11 cellular contexts compared by ENCODE assay signal in genomic region chr4:139223682-139224317, GRCh38.
A peak's percentile ranks its signal among the peaks of the same experiment; 100 is the strongest.
DNase-seq lines count a peak whose midpoint lies in the region; ATAC-seq and TF ChIP-seq lines count a peak whose summit lies in the region.
"Had no signal": no experiment of that assay in that cellular context is flagged by ENCODE, and none has a peak within 500 bp of the region (broad histone marks: within the 10 kb centered on the region; RNA-seq: fewer than 3 reads in every experiment).

No MANE protein-coding gene starts in this region.

- ATAC-seq in HG03432 (IDR thresholded peaks at IDR 0.05; ENCODE audit: unreplicated experiment) (peak; percentile 76), GM21367 (IDR thresholded peaks at IDR 0.05; ENCODE audit: unreplicated experiment) (no peak), GM19324 (IDR thresholded peaks at IDR 0.05; ENCODE audit: low FRiP score, unreplicated experiment) (no peak)
- ATAC-seq in activated naive CD8-positive, alpha-beta T cell treated with anti-CD3 and anti-CD28 coated beads, Interleukin-2, amount 50 U/mL, for 24 hours: peak; percentile 82
- ATAC-seq: gastrocnemius medialis had no signal

- H3K27ac Mint-ChIP-seq in activated naive CD8-positive, alpha-beta T cell treated with anti-CD3 and anti-CD28 coated beads, Interleukin-2, amount 50 U/mL, for 24 hours: no peak overlapping the region
- H3K27ac Mint-ChIP-seq: nephron progenitor cell had no signal

- H3K4me1 Mint-ChIP-seq in activated naive CD8-positive, alpha-beta T cell treated with anti-CD3 and anti-CD28 coated beads, Interleukin-2, amount 50 U/mL, for 24 hours: peaks cover 12% of the 10 kb centered on the region
- H3K4me1 Mint-ChIP-seq: nephron progenitor cell had no signal

- DNase-seq in GM12865 (ENCODE audit: low read depth) (peak; percentile 56), iris pigment epithelial cell (ENCODE audit: low read depth) (peak; percentile 79), NCI-H748 (lab: John Stamatoyannopoulos, UW; ENCODE audit: unreplicated experiment) (no peak), SHP77 treated with DMSO at 0.1 percent for 48 hours (lab: John Stamatoyannopoulos, UW) (no peak)
- DNase-seq in activated naive CD8-positive, alpha-beta T cell treated with anti-CD3 and anti-CD28 coated beads, Interleukin-2, amount 50 U/mL, for 24 hours: no peak
- DNase-seq: nephron progenitor cell; stimulated activated naive CD4-positive, alpha-beta T cell treated with Interleukin-2 at 50 U/mL for 16 hours had no signal

- no peak for TF ChIP-seq CTCF in GM12865 (IDR thresholded peaks at IDR 0.05; ENCODE audit: insufficient read depth, low read depth, low read length, missing control alignments)

- no peaks in the 10 kb centered on the region for H3K27me3 Mint-ChIP-seq in activated naive CD8-positive, alpha-beta T cell treated with anti-CD3 and anti-CD28 coated beads, Interleukin-2, amount 50 U/mL, for 24 hours

- no peak overlapping the region for H3K4me3 ChIP-seq in GM12865 (ENCODE audit: low read depth, low read length)
- H3K4me3 ChIP-seq: gastrocnemius medialis had no signal

- no peaks in the 10 kb centered on the region for H3K9me3 Mint-ChIP-seq in activated naive CD8-positive, alpha-beta T cell treated with anti-CD3 and anti-CD28 coated beads, Interleukin-2, amount 50 U/mL, for 24 hours
- H3K9me3 Mint-ChIP-seq: nephron progenitor cell had no signal

- H3K4me3 Mint-ChIP-seq in activated naive CD8-positive, alpha-beta T cell treated with anti-CD3 and anti-CD28 coated beads, Interleukin-2, amount 50 U/mL, for 24 hours: no peak overlapping the region
- H3K4me3 Mint-ChIP-seq: nephron progenitor cell had no signal

- no peaks in the 10 kb centered on the region for H3K36me3 Mint-ChIP-seq in activated naive CD8-positive, alpha-beta T cell treated with anti-CD3 and anti-CD28 coated beads, Interleukin-2, amount 50 U/mL, for 24 hours (ENCODE audit: low read depth)

Comparison
In these comparisons a context has a peak if more than half of its experiments do, and no peak if none do; other contexts are left out.
1. DNase-seq: peak in GM12865 (single experiment) and iris pigment epithelial cell (single experiment); none in activated naive CD8-positive, alpha-beta T cell treated with anti-CD3 and anti-CD28 coated beads, Interleukin-2, amount 50 U/mL, for 24 hours (single experiment), NCI-H748 (single experiment) and SHP77 treated with DMSO at 0.1 percent for 48 hours (single experiment).
2. ATAC-seq: peak in HG03432 (single experiment) and activated naive CD8-positive, alpha-beta T cell treated with anti-CD3 and anti-CD28 coated beads, Interleukin-2, amount 50 U/mL, for 24 hours (single experiment); none in GM21367 (single experiment) and GM19324 (single experiment).